In the genomic region with DNA sequence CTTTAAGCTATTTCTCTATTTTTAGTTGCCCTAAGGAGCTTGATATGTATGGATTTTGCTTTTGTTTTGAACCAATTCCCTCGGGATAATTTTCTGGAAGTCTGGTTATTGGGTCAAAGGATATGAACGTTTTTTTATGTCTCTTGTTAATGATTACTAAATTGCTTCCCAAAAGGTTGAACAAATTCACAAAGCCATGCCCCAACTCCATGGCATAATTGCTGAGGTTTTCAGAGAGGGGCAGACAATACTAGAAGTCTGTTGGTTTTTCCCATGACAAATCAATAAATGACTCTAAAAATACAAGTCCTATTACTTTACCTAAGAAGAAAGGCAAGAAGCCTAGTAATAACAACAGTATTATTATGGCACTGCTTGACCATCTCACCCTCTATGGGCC, we compare ENCODE assay signal across 7 cellular contexts.
"Had no signal": no experiment of that assay in that cellular context is flagged by ENCODE, and none has a peak within 500 bp of the region (broad histone marks: within the 10 kb centered on the region; RNA-seq: fewer than 3 reads in every experiment).

No MANE protein-coding gene starts in this region.

- H3K27ac Mint-ChIP-seq: IgD-negative memory B cell had no signal

- H3K9ac ChIP-seq: GM23248, KMS-11 had no signal

- H3K4me3 ChIP-seq: GM23248 had no signal

- H3K27ac ChIP-seq: GM23248, KMS-11 had no signal

- H3K27me3 Mint-ChIP-seq: IgD-negative memory B cell had no signal

- H3K4me3 Mint-ChIP-seq: H9, IgD-negative memory B cell had no signal

- H3K9me3 Mint-ChIP-seq: H9, IgD-negative memory B cell had no signal

- DNase-seq: GM23248, GOT3, H9, HCEC 1CT, KBM-7 had no signal
